ENCODE assay signal across 1 cellular context in the genomic region with DNA sequence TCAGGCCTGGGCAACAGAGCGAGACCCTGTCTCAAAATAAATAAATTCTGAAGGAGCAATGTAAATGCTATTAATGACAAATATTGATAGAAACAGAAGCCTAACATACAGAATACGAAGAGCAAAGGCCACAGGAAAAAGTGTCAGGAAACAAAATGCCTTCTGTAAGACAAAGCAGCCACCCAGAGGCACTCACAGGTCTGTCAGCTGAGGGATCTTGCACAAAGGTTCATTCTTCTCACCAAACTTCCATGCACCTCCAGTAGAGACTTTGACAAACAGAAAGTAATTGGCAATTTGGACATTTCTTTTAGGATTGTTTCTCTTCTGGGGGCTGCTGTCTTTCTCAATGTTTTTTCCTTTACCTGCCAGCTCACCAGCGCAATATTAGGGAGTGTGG.
TF ChIP-seq lines count a peak whose summit lies in the region.

No MANE protein-coding gene starts in this region.

TF ChIP-seq in HepG2, 621 proteins besides CTCF, POLR2A, EP300 and RAD21 (continued from another document and continues in another):
- TF ChIP-seq ARHGAP35 (CRISPR knock-in tag; IDR thresholded peaks at IDR 0.05; ENCODE audit: borderline replicate concordance) (no peak), NR2F1 (CRISPR knock-in tag; IDR thresholded peaks at IDR 0.05) (no peak), ZNF251 (CRISPR knock-in tag; IDR thresholded peaks at IDR 0.05) (no peak), TEAD2 (CRISPR knock-in tag; IDR thresholded peaks at IDR 0.05) (no peak), ZMYM2 (CRISPR knock-in tag; IDR thresholded peaks at IDR 0.05) (no peak), ZFP1 (CRISPR knock-in tag; IDR thresholded peaks at IDR 0.05) (no peak), ZZZ3 (CRISPR knock-in tag; IDR thresholded peaks at IDR 0.05; ENCODE audit: borderline replicate concordance) (no peak), IRX3 (CRISPR knock-in tag; IDR thresholded peaks at IDR 0.05; ENCODE audit: borderline replicate concordance, low read depth) (no peak), ZNF768 (CRISPR knock-in tag; IDR thresholded peaks at IDR 0.05) (no peak), ZNF83 (CRISPR knock-in tag; IDR thresholded peaks at IDR 0.05; ENCODE audit: borderline replicate concordance) (no peak), ZNF790 (CRISPR knock-in tag; IDR thresholded peaks at IDR 0.05; ENCODE audit: borderline replicate concordance) (no peak), RCOR2 (CRISPR knock-in tag; IDR thresholded peaks at IDR 0.05) (0 out of 2 replicates have a peak, but pooled peaks have one; percentile 17), ZNF672 (CRISPR knock-in tag; IDR thresholded peaks at IDR 0.05) (no peak), SNAPC2 (CRISPR knock-in tag; IDR thresholded peaks at IDR 0.05) (no peak), MAFF (IDR thresholded peaks at IDR 0.05; ENCODE audit: low read depth, low read length) (no peak), ARNT2 (CRISPR knock-in tag; IDR thresholded peaks at IDR 0.05; ENCODE audit: low read depth) (no peak), MYC (CRISPR knock-in tag; IDR thresholded peaks at IDR 0.05; ENCODE audit: borderline replicate concordance) (no peak), HMGA1 (CRISPR knock-in tag; conservative IDR thresholded peaks at IDR 0.05) (no peak), MED13 (CRISPR knock-in tag; IDR thresholded peaks at IDR 0.05) (no peak)
- TF ChIP-seq, protein P1, sequence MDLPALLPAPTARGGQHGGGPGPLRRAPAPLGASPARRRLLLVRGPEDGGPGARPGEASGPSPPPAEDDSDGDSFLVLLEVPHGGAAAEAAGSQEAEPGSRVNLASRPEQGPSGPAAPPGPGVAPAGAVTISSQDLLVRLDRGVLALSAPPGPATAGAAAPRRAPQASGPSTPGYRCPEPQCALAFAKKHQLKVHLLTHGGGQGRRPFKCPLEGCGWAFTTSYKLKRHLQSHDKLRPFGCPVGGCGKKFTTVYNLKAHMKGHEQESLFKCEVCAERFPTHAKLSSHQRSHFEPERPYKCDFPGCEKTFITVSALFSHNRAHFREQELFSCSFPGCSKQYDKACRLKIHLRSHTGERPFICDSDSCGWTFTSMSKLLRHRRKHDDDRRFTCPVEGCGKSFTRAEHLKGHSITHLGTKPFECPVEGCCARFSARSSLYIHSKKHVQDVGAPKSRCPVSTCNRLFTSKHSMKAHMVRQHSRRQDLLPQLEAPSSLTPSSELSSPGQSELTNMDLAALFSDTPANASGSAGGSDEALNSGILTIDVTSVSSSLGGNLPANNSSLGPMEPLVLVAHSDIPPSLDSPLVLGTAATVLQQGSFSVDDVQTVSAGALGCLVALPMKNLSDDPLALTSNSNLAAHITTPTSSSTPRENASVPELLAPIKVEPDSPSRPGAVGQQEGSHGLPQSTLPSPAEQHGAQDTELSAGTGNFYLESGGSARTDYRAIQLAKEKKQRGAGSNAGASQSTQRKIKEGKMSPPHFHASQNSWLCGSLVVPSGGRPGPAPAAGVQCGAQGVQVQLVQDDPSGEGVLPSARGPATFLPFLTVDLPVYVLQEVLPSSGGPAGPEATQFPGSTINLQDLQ (CRISPR knock-in tag; IDR thresholded peaks at IDR 0.05) = no peak
- TF ChIP-seq, protein P2, sequence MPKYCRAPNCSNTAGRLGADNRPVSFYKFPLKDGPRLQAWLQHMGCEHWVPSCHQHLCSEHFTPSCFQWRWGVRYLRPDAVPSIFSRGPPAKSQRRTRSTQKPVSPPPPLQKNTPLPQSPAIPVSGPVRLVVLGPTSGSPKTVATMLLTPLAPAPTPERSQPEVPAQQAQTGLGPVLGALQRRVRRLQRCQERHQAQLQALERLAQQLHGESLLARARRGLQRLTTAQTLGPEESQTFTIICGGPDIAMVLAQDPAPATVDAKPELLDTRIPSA (CRISPR knock-in tag; IDR thresholded peaks at IDR 0.05; ENCODE audit: borderline replicate concordance) = no peak
- TF ChIP-seq, protein P3, sequence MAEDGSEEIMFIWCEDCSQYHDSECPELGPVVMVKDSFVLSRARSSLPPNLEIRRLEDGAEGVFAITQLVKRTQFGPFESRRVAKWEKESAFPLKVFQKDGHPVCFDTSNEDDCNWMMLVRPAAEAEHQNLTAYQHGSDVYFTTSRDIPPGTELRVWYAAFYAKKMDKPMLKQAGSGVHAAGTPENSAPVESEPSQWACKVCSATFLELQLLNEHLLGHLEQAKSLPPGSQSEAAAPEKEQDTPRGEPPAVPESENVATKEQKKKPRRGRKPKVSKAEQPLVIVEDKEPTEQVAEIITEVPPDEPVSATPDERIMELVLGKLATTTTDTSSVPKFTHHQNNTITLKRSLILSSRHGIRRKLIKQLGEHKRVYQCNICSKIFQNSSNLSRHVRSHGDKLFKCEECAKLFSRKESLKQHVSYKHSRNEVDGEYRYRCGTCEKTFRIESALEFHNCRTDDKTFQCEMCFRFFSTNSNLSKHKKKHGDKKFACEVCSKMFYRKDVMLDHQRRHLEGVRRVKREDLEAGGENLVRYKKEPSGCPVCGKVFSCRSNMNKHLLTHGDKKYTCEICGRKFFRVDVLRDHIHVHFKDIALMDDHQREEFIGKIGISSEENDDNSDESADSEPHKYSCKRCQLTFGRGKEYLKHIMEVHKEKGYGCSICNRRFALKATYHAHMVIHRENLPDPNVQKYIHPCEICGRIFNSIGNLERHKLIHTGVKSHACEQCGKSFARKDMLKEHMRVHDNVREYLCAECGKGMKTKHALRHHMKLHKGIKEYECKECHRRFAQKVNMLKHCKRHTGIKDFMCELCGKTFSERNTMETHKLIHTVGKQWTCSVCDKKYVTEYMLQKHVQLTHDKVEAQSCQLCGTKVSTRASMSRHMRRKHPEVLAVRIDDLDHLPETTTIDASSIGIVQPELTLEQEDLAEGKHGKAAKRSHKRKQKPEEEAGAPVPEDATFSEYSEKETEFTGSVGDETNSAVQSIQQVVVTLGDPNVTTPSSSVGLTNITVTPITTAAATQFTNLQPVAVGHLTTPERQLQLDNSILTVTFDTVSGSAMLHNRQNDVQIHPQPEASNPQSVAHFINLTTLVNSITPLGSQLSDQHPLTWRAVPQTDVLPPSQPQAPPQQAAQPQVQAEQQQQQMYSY (CRISPR knock-in tag; IDR thresholded peaks at IDR 0.05) = no peak
- TF ChIP-seq, protein P4, sequence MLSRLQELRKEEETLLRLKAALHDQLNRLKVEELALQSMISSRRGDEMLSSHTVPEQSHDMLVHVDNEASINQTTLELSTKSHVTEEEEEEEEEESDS (CRISPR knock-in tag; IDR thresholded peaks at IDR 0.05; ENCODE audit: borderline replicate concordance) = no peak
- TF ChIP-seq, protein P5, sequence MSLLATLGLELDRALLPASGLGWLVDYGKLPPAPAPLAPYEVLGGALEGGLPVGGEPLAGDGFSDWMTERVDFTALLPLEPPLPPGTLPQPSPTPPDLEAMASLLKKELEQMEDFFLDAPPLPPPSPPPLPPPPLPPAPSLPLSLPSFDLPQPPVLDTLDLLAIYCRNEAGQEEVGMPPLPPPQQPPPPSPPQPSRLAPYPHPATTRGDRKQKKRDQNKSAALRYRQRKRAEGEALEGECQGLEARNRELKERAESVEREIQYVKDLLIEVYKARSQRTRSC (CRISPR knock-in tag; IDR thresholded peaks at IDR 0.05; ENCODE audit: low read depth) = no peak
- TF ChIP-seq, protein P6, sequence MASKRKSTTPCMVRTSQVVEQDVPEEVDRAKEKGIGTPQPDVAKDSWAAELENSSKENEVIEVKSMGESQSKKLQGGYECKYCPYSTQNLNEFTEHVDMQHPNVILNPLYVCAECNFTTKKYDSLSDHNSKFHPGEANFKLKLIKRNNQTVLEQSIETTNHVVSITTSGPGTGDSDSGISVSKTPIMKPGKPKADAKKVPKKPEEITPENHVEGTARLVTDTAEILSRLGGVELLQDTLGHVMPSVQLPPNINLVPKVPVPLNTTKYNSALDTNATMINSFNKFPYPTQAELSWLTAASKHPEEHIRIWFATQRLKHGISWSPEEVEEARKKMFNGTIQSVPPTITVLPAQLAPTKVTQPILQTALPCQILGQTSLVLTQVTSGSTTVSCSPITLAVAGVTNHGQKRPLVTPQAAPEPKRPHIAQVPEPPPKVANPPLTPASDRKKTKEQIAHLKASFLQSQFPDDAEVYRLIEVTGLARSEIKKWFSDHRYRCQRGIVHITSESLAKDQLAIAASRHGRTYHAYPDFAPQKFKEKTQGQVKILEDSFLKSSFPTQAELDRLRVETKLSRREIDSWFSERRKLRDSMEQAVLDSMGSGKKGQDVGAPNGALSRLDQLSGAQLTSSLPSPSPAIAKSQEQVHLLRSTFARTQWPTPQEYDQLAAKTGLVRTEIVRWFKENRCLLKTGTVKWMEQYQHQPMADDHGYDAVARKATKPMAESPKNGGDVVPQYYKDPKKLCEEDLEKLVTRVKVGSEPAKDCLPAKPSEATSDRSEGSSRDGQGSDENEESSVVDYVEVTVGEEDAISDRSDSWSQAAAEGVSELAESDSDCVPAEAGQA (IDR thresholded peaks at IDR 0.05; ENCODE audit: low read depth) = no peak
- TF ChIP-seq, protein P6 (CRISPR knock-in tag; IDR thresholded peaks at IDR 0.05; ENCODE audit: borderline replicate concordance) = no peak
- TF ChIP-seq, protein P7, sequence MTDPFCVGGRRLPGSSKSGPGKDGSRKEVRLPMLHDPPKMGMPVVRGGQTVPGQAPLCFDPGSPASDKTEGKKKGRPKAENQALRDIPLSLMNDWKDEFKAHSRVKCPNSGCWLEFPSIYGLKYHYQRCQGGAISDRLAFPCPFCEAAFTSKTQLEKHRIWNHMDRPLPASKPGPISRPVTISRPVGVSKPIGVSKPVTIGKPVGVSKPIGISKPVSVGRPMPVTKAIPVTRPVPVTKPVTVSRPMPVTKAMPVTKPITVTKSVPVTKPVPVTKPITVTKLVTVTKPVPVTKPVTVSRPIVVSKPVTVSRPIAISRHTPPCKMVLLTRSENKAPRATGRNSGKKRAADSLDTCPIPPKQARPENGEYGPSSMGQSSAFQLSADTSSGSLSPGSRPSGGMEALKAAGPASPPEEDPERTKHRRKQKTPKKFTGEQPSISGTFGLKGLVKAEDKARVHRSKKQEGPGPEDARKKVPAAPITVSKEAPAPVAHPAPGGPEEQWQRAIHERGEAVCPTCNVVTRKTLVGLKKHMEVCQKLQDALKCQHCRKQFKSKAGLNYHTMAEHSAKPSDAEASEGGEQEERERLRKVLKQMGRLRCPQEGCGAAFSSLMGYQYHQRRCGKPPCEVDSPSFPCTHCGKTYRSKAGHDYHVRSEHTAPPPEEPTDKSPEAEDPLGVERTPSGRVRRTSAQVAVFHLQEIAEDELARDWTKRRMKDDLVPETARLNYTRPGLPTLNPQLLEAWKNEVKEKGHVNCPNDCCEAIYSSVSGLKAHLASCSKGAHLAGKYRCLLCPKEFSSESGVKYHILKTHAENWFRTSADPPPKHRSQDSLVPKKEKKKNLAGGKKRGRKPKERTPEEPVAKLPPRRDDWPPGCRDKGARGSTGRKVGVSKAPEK (CRISPR knock-in tag; IDR thresholded peaks at IDR 0.05; ENCODE audit: borderline replicate concordance) = no peak
- TF ChIP-seq, protein P8, sequence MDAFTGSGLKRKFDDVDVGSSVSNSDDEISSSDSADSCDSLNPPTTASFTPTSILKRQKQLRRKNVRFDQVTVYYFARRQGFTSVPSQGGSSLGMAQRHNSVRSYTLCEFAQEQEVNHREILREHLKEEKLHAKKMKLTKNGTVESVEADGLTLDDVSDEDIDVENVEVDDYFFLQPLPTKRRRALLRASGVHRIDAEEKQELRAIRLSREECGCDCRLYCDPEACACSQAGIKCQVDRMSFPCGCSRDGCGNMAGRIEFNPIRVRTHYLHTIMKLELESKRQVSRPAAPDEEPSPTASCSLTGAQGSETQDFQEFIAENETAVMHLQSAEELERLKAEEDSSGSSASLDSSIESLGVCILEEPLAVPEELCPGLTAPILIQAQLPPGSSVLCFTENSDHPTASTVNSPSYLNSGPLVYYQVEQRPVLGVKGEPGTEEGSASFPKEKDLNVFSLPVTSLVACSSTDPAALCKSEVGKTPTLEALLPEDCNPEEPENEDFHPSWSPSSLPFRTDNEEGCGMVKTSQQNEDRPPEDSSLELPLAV (CRISPR knock-in tag; conservative IDR thresholded peaks at IDR 0.05; ENCODE audit: low read depth) = no peak
- TF ChIP-seq, protein P9, sequence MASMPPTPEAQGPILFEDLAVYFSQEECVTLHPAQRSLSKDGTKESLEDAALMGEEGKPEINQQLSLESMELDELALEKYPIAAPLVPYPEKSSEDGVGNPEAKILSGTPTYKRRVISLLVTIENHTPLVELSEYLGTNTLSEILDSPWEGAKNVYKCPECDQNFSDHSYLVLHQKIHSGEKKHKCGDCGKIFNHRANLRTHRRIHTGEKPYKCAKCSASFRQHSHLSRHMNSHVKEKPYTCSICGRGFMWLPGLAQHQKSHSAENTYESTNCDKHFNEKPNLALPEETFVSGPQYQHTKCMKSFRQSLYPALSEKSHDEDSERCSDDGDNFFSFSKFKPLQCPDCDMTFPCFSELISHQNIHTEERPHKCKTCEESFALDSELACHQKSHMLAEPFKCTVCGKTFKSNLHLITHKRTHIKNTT (CRISPR knock-in tag; IDR thresholded peaks at IDR 0.05) = no peak
- TF ChIP-seq, protein P10, sequence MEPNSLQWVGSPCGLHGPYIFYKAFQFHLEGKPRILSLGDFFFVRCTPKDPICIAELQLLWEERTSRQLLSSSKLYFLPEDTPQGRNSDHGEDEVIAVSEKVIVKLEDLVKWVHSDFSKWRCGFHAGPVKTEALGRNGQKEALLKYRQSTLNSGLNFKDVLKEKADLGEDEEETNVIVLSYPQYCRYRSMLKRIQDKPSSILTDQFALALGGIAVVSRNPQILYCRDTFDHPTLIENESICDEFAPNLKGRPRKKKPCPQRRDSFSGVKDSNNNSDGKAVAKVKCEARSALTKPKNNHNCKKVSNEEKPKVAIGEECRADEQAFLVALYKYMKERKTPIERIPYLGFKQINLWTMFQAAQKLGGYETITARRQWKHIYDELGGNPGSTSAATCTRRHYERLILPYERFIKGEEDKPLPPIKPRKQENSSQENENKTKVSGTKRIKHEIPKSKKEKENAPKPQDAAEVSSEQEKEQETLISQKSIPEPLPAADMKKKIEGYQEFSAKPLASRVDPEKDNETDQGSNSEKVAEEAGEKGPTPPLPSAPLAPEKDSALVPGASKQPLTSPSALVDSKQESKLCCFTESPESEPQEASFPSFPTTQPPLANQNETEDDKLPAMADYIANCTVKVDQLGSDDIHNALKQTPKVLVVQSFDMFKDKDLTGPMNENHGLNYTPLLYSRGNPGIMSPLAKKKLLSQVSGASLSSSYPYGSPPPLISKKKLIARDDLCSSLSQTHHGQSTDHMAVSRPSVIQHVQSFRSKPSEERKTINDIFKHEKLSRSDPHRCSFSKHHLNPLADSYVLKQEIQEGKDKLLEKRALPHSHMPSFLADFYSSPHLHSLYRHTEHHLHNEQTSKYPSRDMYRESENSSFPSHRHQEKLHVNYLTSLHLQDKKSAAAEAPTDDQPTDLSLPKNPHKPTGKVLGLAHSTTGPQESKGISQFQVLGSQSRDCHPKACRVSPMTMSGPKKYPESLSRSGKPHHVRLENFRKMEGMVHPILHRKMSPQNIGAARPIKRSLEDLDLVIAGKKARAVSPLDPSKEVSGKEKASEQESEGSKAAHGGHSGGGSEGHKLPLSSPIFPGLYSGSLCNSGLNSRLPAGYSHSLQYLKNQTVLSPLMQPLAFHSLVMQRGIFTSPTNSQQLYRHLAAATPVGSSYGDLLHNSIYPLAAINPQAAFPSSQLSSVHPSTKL (CRISPR knock-in tag; IDR thresholded peaks at IDR 0.05) = 0 out of 2 replicates have a peak, but pooled peaks have one; percentile 14
